In genomic region chr5:76455531-76456132, GRCh38 we compare ENCODE assay signal across 18 cellular contexts. TPM values are rescaled to one million over a fixed set of nuclear protein-coding genes. Genes with fewer than 3 reads are reported as not detected.
DNase-seq lines count a peak whose midpoint lies in the region; ATAC-seq, FAIRE-seq and TF ChIP-seq lines count a peak whose summit lies in the region.
"Had no signal": no experiment of that assay in that cellular context is flagged by ENCODE, and none has a peak within 500 bp of the region (broad histone marks: within the 10 kb centered on the region; RNA-seq: fewer than 3 reads in every experiment).

No MANE protein-coding gene starts in this region.

- H3K4me2 ChIP-seq in hepatocyte (no peak overlapping the region), smooth muscle cell (no peak overlapping the region)

- no peaks in the 10 kb centered on the region for H3K27me3 Mint-ChIP-seq in T-helper 17 cell
- H3K27me3 Mint-ChIP-seq: IgD-negative memory B cell had no signal

- H3K27ac Mint-ChIP-seq in T-helper 17 cell: peak overlapping the region; percentile 34
- H3K27ac Mint-ChIP-seq: IgD-negative memory B cell had no signal

- no peaks in the 10 kb centered on the region for H3K36me3 Mint-ChIP-seq in T-helper 17 cell (ENCODE audit: low read depth)

- no peak for ATAC-seq in T-helper 17 cell

- peaks cover 23% of the 10 kb centered on the region for H3K79me2 ChIP-seq in hepatocyte
- no peaks in the 10 kb centered on the region for H3K79me2 ChIP-seq in smooth muscle cell (ENCODE audit: low read depth)

- H4K20me1 ChIP-seq in hepatocyte (ENCODE audit: insufficient read depth, poor library complexity, severe bottlenecking) (no peaks in the 10 kb centered on the region), smooth muscle cell (ENCODE audit: low read depth) (no peaks in the 10 kb centered on the region)

- WGBS in hepatocyte (ENCODE audit: low lambda C conversion rate, missing lambda C conversion rate): 79% methylated on average over 4 of the region's 4 CpGs
- 72% methylated on average over 4 of the region's 4 CpGs for WGBS in smooth muscle cell (ENCODE audit: low lambda C conversion rate)

- H3K9me2 ChIP-seq in hepatocyte (replicated peaks; ENCODE audit: insufficient read depth): no peaks in the 10 kb centered on the region

- H2AFZ ChIP-seq in hepatocyte (no peak overlapping the region), smooth muscle cell (ENCODE audit: low read depth) (no peak overlapping the region)

- H3K4me1 ChIP-seq in hepatocyte (ENCODE audit: insufficient read depth) (peaks cover 25% of the 10 kb centered on the region), smooth muscle cell (ENCODE audit: low read depth) (peaks cover 8% of the 10 kb centered on the region)

- peaks cover 40% of the 10 kb centered on the region for H3K4me1 Mint-ChIP-seq in T-helper 17 cell

- H3K9me3 ChIP-seq in T-helper 17 cell (ENCODE audit: control insufficient read depth, low read length, poor library complexity, severe bottlenecking): no peaks in the 10 kb centered on the region
- H3K9me3 ChIP-seq in hepatocyte (ENCODE audit: low read depth): no peaks in the 10 kb centered on the region
- no peaks in the 10 kb centered on the region for H3K9me3 ChIP-seq in smooth muscle cell (replicated peaks; ENCODE audit: low read depth)

- no peak overlapping the region for H3K9ac ChIP-seq in smooth muscle cell (ENCODE audit: low read depth)
- H3K9ac ChIP-seq: BLaER1 treated with 17β-estradiol and CSF1 and Interleukin-3, amounts not matched to agents 10 nM and 100 nM had no signal

- no peak for FAIRE-seq in urothelium cell line (lab: Jason Lieb, UNC)
- FAIRE-seq: HTR-8/SVneo had no signal

- H3K27me3 ChIP-seq in hepatocyte: no peaks in the 10 kb centered on the region
- H3K27me3 ChIP-seq in smooth muscle cell (ENCODE audit: low read depth): no peaks in the 10 kb centered on the region
- H3K27me3 ChIP-seq: BLaER1 treated with 17β-estradiol and CSF1 and Interleukin-3, amounts not matched to agents 10 nM and 100 nM had no signal

- peaks cover 11% of the 10 kb centered on the region for H3F3A ChIP-seq in smooth muscle cell (ENCODE audit: low read depth)

- H3K4me3 ChIP-seq in hepatocyte (no peak overlapping the region), smooth muscle cell (no peak overlapping the region)
- H3K4me3 ChIP-seq: BLaER1 treated with 17β-estradiol and CSF1 and Interleukin-3, amounts not matched to agents 10 nM and 100 nM; SK-N-MC had no signal

- peak overlapping the region; percentile 45 for H3K27ac ChIP-seq in hepatocyte
- H3K27ac ChIP-seq in smooth muscle cell (ENCODE audit: low read depth): peak overlapping the region; percentile 12
- H3K27ac ChIP-seq: BLaER1 treated with 17β-estradiol and CSF1 and Interleukin-3, amounts not matched to agents 10 nM and 100 nM; SK-N-MC had no signal

- no peak for TF ChIP-seq CTCF in hepatocyte (IDR thresholded peaks at IDR 0.05; ENCODE audit: poor library complexity)
- no peak for TF ChIP-seq CTCF in smooth muscle cell (IDR thresholded peaks at IDR 0.05; ENCODE audit: borderline replicate concordance, insufficient read depth, poor library complexity, severe bottlenecking)

- peak overlapping the region; percentile 28 for H3K4me3 Mint-ChIP-seq in T-helper 17 cell
- H3K4me3 Mint-ChIP-seq: IgD-negative memory B cell had no signal

- DNase-seq in GM04503 (ENCODE audit: low read depth) (peak; percentile 0), T-helper 17 cell (no peak), hepatocyte (ENCODE audit: low spot score) (no peak), smooth muscle cell (lab: John Stamatoyannopoulos, UW; ENCODE audit: unreplicated experiment) (no peak), NCI-H1105 (lab: John Stamatoyannopoulos, UW) (no peak), dermis blood vessel endothelial cell (no peak), urothelium cell line (ENCODE audit: low spot score) (no peak)
- DNase-seq: DND-41; HCEC 1CT; Kasumi-1; NCI-H1694 treated with DMSO at 0.1 percent for 48 hours; NCI-H748 treated with DMSO at 0.1 percent for 48 hours; NK-92 treated with Interleukin-12 subunit alpha and Interleukin-12 subunit beta, amount 100 ng/mL, for 24 hours; SHP77 had no signal

- no peaks in the 10 kb centered on the region for H3K36me3 ChIP-seq in hepatocyte (replicated peaks; ENCODE audit: insufficient read depth, low read depth)
- H3K36me3 ChIP-seq in smooth muscle cell (ENCODE audit: low read depth): no peaks in the 10 kb centered on the region

RNA-seq across cellular contexts. Expression of gene IQGAP2, which starts 52.5 kb away (rescaled TPM):
- total RNA-seq in T-helper 17 cell: 100 to 1,000 TPM; 117 to 134 TPM
- total RNA-seq in hepatocyte: 60.3 and 78.9 TPM in 2 replicates
- 34.5 and 37.2 TPM in 2 replicates for polyA plus RNA-seq in hepatocyte
- 10.7 and 16.6 TPM in 2 replicates for total RNA-seq in smooth muscle cell
- 5.7 and 7.3 TPM in 2 replicates for polyA plus RNA-seq in smooth muscle cell
- total RNA-seq in dermis blood vessel endothelial cell: 2.4 and 2.7 TPM in 2 replicates
